ENCODE assay signal across 36 cellular contexts in genomic region chr3:6697722-6698121, GRCh38.
DNase-seq lines count a peak whose midpoint lies in the region; ATAC-seq, FAIRE-seq and TF ChIP-seq lines count a peak whose summit lies in the region.
"Had no signal": no experiment of that assay in that cellular context is flagged by ENCODE, and none has a peak within 500 bp of the region (broad histone marks: within the 10 kb centered on the region; RNA-seq: fewer than 3 reads in every experiment).

No MANE protein-coding gene starts in this region.

- H3K27ac Mint-ChIP-seq in GM23338: no peak overlapping the region
- H3K27ac Mint-ChIP-seq: activated CD4-positive, alpha-beta T cell treated with anti-CD3 and anti-CD28 coated beads, Interleukin-2, amount 10 ng/mL, durations not matched to agents 24 days and 14 days; activated naive CD4-positive, alpha-beta T cell treated with anti-CD3 and anti-CD28 coated beads, Interleukin-2, amount 50 U/mL, for 72 hours; HFFc6 had no signal

- H3K4me3 ChIP-seq in GM12878 (no peak overlapping the region), GM23338 (no peak overlapping the region)
- H3K4me3 ChIP-seq: left ventricle myocardium inferior, ovary, suprapubic skin, upper lobe of left lung had no signal

- TF ChIP-seq POLR2A in GM12878 (IDR thresholded peaks at IDR 0.05; ENCODE audit: low read depth, low read length): no peak

- no peaks in the 10 kb centered on the region for H3K36me3 ChIP-seq in GM12878 (ENCODE audit: control insufficient read depth in 2 of 2, insufficient read depth in 2 of 2, low read length in 1 of 2)
- H3K36me3 ChIP-seq in GM23338 (ENCODE audit: insufficient read depth): peaks cover 14% of the 10 kb centered on the region
- H3K36me3 ChIP-seq: brain microvascular endothelial cell, left ventricle myocardium inferior, ovary, suprapubic skin, upper lobe of left lung, WERI-Rb-1 had no signal

- in situ Hi-C loops in GM12878 (cut with MboI): no loop called here

- ATAC-seq in GM18867 (IDR thresholded peaks at IDR 0.05; ENCODE audit: unreplicated experiment) (peak; percentile 92), GM21786 (IDR thresholded peaks at IDR 0.05; ENCODE audit: unreplicated experiment) (peak; percentile 74), HG03432 (IDR thresholded peaks at IDR 0.05; ENCODE audit: unreplicated experiment) (peak; percentile 85), GM12878 (peak; percentile 88), GM23338 (no peak)
- ATAC-seq: activated naive CD4-positive, alpha-beta T cell treated with anti-CD3 and anti-CD28 coated beads, Interleukin-2, amount 50 U/mL, for 72 hours; esophagus mucosa; Panc1 had no signal

- no peaks in the 10 kb centered on the region for H4K20me1 ChIP-seq in GM12878 (ENCODE audit: control insufficient read depth, insufficient read depth)
- H4K20me1 ChIP-seq in GM23338 (replicated peaks; ENCODE audit: insufficient read depth): no peaks in the 10 kb centered on the region

- H3K4me2 ChIP-seq in GM12878 (ENCODE audit: control insufficient read depth, insufficient read depth) (no peak overlapping the region), GM23338 (no peak overlapping the region)

- peaks cover 63% of the 10 kb centered on the region for H3K9me3 Mint-ChIP-seq in GM23338

- H3F3A ChIP-seq in GM23338 (replicated peaks; ENCODE audit: low read depth): no peaks in the 10 kb centered on the region

- SMC1A ChIA-PET in GM12878 (lab: Charles Lee; ENCODE audit: uncharacterized antibody, unreplicated experiment): no interaction called here

- TF ChIP-seq CTCF in GM12878 (IDR thresholded peaks at IDR 0.05 in 2 of 3, conservative IDR thresholded peaks at IDR 0.05 in 1 of 3; ENCODE audit: control insufficient read depth in 2 of 3, extremely low read depth in 1 of 3, insufficient read depth in 1 of 3, low read depth in 3 of 3, low read length in 3 of 3) (no peak), GM23338 (conservative IDR thresholded peaks at IDR 0.05; ENCODE audit: low read depth in 2 of 2) (no peak)

- H3K36me3 Mint-ChIP-seq in GM23338 (ENCODE audit: low read depth): peaks cover 33% of the 10 kb centered on the region
- H3K36me3 Mint-ChIP-seq: activated naive CD4-positive, alpha-beta T cell treated with anti-CD3 and anti-CD28 coated beads, Interleukin-2, amount 50 U/mL, for 72 hours had no signal

- no peak for DNase-seq in GM12878 (ENCODE audit: low read depth, low spot score)
- no peak for DNase-seq in GM23338 (ENCODE audit: low spot score)
- no peak for DNase-seq in effector CD8-positive, alpha-beta T cell (lab: John Stamatoyannopoulos, UW)
- no peak for DNase-seq in activated CD4-positive, alpha-beta T cell treated with anti-CD3 and anti-CD28 coated beads for 4 hours
- DNase-seq: activated CD4-positive, alpha-beta T cell treated with anti-CD3 and anti-CD28 coated beads, Interleukin-2, amount 10 ng/mL, durations not matched to agents 24 days and 14 days; activated CD8-positive, alpha-beta memory T cell treated with anti-CD3 and anti-CD28 coated beads for 24 hours; amygdala; brain microvascular endothelial cell; cerebellar nuclear complex; COR-L47; dermis blood vessel endothelial cell; GOT3; HFFc6; islet precursor cell; left ventricle myocardium inferior; mesenchymal stem cell; NCI-H1092 treated with DMSO at 0.1 percent for 48 hours; NCI-H187; NCI-H524; NK-92 treated with Interleukin-12 subunit alpha and Interleukin-12 subunit beta, amount 100 ng/mL, for 24 hours; ovary; SIG-M5; stimulated activated naive CD4-positive, alpha-beta T cell; upper lobe of left lung; WERI-Rb-1 had no signal

- POLR2A ChIA-PET in GM12878 (lab: Charles Lee): no interaction called here

- no peak overlapping the region for H3K4me3 Mint-ChIP-seq in GM23338
- H3K4me3 Mint-ChIP-seq: activated CD4-positive, alpha-beta T cell treated with anti-CD3 and anti-CD28 coated beads, Interleukin-2, amount 10 ng/mL, durations not matched to agents 24 days and 14 days; HFFc6; neural crest cell had no signal

- H3K9me2 ChIP-seq in GM23338 (ENCODE audit: insufficient read depth): no peaks in the 10 kb centered on the region

- WGBS in GM12878 (ENCODE audit: insufficient coverage, insufficient replicate concordance, low lambda C conversion rate, missing lambda C conversion rate): 0% methylated on average over 6 of the region's 6 CpGs

- no peak for TF ChIP-seq EP300 in GM12878 (IDR thresholded peaks at IDR 0.05; ENCODE audit: borderline replicate concordance in 1 of 2, control insufficient read depth in 1 of 2, low read depth in 2 of 2, low read length in 2 of 2)

- no peaks in the 10 kb centered on the region for H3K4me1 Mint-ChIP-seq in GM23338
- H3K4me1 Mint-ChIP-seq: activated CD4-positive, alpha-beta T cell treated with anti-CD3 and anti-CD28 coated beads, Interleukin-2, amount 10 ng/mL, durations not matched to agents 24 days and 14 days; neural crest cell had no signal

- H3K27me3 Mint-ChIP-seq in GM23338 (ENCODE audit: insufficient read depth, low read depth, poor library complexity): no peaks in the 10 kb centered on the region
- H3K27me3 Mint-ChIP-seq: activated CD4-positive, alpha-beta T cell treated with anti-CD3 and anti-CD28 coated beads, Interleukin-2, amount 10 ng/mL, durations not matched to agents 24 days and 14 days had no signal

- no peak overlapping the region for H3K9ac ChIP-seq in GM12878 (ENCODE audit: control insufficient read depth, insufficient read depth, low read length)

- H3K4me1 ChIP-seq in GM12878 (ENCODE audit: control insufficient read depth, insufficient read depth, low read length): no peaks in the 10 kb centered on the region
- no peaks in the 10 kb centered on the region for H3K4me1 ChIP-seq in GM23338 (ENCODE audit: insufficient read depth)
- H3K4me1 ChIP-seq: left ventricle myocardium inferior, suprapubic skin, upper lobe of left lung had no signal

- no TSS peak for BruUV-seq in GM12878 (replicated peaks; lab: Mats Ljungman, UMichigan)

- H2AFZ ChIP-seq in GM12878 (ENCODE audit: control insufficient read depth, low read depth, low read length): no peak overlapping the region
- no peak overlapping the region for H2AFZ ChIP-seq in GM23338

- RAD21 ChIA-PET in GM12878 (lab: Charles Lee; ENCODE audit: unreplicated experiment): no interaction called here

- CTCF ChIA-PET in GM12878 (lab: Yijun Ruan, JAX): no interaction called here

- H3K27me3 ChIP-seq in GM12878 (replicated peaks in 1 of 2; ENCODE audit: control insufficient read depth in 2 of 2, insufficient read depth in 2 of 2, low read length in 1 of 2) (no peaks in the 10 kb centered on the region), GM23338 (ENCODE audit: insufficient read depth) (no peaks in the 10 kb centered on the region)
- H3K27me3 ChIP-seq: brain microvascular endothelial cell, ovary, suprapubic skin, upper lobe of left lung had no signal

- TF ChIP-seq RAD21 in GM12878 (IDR thresholded peaks at IDR 0.05; ENCODE audit: insufficient read depth, low read depth, low read length): no peak

- intact Hi-C loops in GM12878 (cut with micrococcal nuclease; ENCODE audit: unreplicated experiment): no loop called here

- H3K9me3 ChIP-seq in GM12878 (replicated peaks; ENCODE audit: control insufficient read depth, insufficient read depth, low read length): peaks cover 2% of the 10 kb centered on the region; the same call in 2 of the 3 replicates
- H3K9me3 ChIP-seq: left ventricle myocardium inferior, ovary, upper lobe of left lung had no signal

- H3K79me2 ChIP-seq in GM12878 (ENCODE audit: control insufficient read depth, insufficient read depth, low read length): no peaks in the 10 kb centered on the region
- no peaks in the 10 kb centered on the region for H3K79me2 ChIP-seq in GM23338 (replicated peaks; ENCODE audit: insufficient read depth)

- H3K27ac ChIP-seq in GM12878 (ENCODE audit: control insufficient read depth, insufficient read depth) (no peak overlapping the region), GM23338 (ENCODE audit: low read depth) (no peak overlapping the region)
- H3K27ac ChIP-seq: brain microvascular endothelial cell, C4-2B, left ventricle myocardium inferior, ovary, suprapubic skin, upper lobe of left lung, WERI-Rb-1 had no signal

- no peak for FAIRE-seq in GM12878 (lab: Jason Lieb, UNC)
- FAIRE-seq: G401.6, GM18507 had no signal

TF ChIP-seq in GM12878, 131 proteins besides CTCF, POLR2A, EP300 and RAD21:
- TF ChIP-seq SPI1 (IDR thresholded peaks at IDR 0.05; ENCODE audit: borderline replicate concordance, insufficient read depth, low read depth, low read length) (peak; percentile 23; the same call in 1 of the 2 replicates), JUND (IDR thresholded peaks at IDR 0.05; ENCODE audit: low read depth, low read length) (no peak), PKNOX1 (IDR thresholded peaks at IDR 0.05) (no peak)
TF ChIP-seq in GM12878: peak in this region for 1.

TF ChIP-seq in GM23338, 12 proteins besides CTCF, POLR2A, EP300 and RAD21:
- no peak for TF ChIP-seq EZH2 (IDR thresholded peaks at IDR 0.05; ENCODE audit: low read depth, unreplicated experiment)
- no peak for TF ChIP-seq STAT1 (IDR thresholded peaks at IDR 0.05; ENCODE audit: unreplicated experiment)
- no peak for TF ChIP-seq ZNF114 (CRISPR knock-in tag; IDR thresholded peaks at IDR 0.05)
- TF ChIP-seq JUNB (IDR thresholded peaks at IDR 0.05; ENCODE audit: unreplicated experiment): no peak
- TF ChIP-seq CREB1 (CRISPR knock-in tag; IDR thresholded peaks at IDR 0.05; ENCODE audit: low read depth): no peak
- no peak for TF ChIP-seq REST (IDR thresholded peaks at IDR 0.05; ENCODE audit: unreplicated experiment)
- no peak for TF ChIP-seq ZNF331 (CRISPR knock-in tag; IDR thresholded peaks at IDR 0.05; ENCODE audit: low read depth)
TF ChIP-seq in GM23338: peak in this region for 0.
